Comparison of ENCODE assay signal across 8 cellular contexts in the genomic region with DNA sequence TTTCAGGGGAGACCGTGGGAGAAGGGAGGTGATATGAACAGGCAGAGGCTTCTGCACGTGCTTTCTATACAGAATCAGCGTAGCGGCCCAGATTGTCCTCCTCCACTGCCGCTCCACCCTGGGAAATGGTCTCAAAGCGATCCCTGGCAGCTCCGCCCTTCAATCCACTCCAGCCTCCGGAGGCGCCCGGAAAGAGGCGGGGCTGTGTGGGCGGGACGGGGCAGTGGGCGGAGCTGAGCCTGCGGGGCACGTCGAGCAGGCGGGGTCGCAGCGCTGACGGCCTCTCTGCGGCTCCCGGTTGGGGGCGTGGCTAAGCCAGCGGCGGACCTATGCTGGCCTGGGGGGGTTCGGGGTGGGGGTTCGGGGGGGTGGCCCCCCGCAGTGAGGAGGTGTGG. TPM values are rescaled to one million over a fixed set of nuclear protein-coding genes. Genes with fewer than 3 reads are reported as not detected.
DNase-seq lines count a peak whose midpoint lies in the region; ATAC-seq and TF ChIP-seq lines count a peak whose summit lies in the region.

No MANE protein-coding gene starts in this region.

- H3K9me3 Mint-ChIP-seq in activated naive CD8-positive, alpha-beta T cell treated with anti-CD3 and anti-CD28 coated beads, Interleukin-2, amount 50 U/mL, for 24 hours: no peaks in the 10 kb centered on the region

- ATAC-seq in activated naive CD8-positive, alpha-beta T cell treated with anti-CD3 and anti-CD28 coated beads, Interleukin-2, amount 50 U/mL, for 24 hours: peak; percentile 85
- peak; percentile 94 to 98 for ATAC-seq in left cardiac atrium

- no peak for TF ChIP-seq CTCF in HFF-Myc (IDR thresholded peaks at IDR 0.05; ENCODE audit: low read depth, low read length, missing control alignments)

- H3K27me3 Mint-ChIP-seq in activated naive CD8-positive, alpha-beta T cell treated with anti-CD3 and anti-CD28 coated beads, Interleukin-2, amount 50 U/mL, for 24 hours: peaks cover 2% of the 10 kb centered on the region

- peak overlapping the region; percentile 16; the same call in 1 of the 2 replicates for H3K4me3 ChIP-seq in HFF-Myc (replicated peaks; ENCODE audit: low read depth, low read length)

- H3K4me3 Mint-ChIP-seq in activated naive CD8-positive, alpha-beta T cell treated with anti-CD3 and anti-CD28 coated beads, Interleukin-2, amount 50 U/mL, for 24 hours: peak overlapping the region; percentile 67

- in situ Hi-C loops in G401 (cut with HindIII; ENCODE audit: low sequenced_read_pairs): no loop called here

- intact Hi-C loops in left cardiac atrium (cut with DNase I): no loop called here

- no peaks in the 10 kb centered on the region for H3K36me3 Mint-ChIP-seq in activated naive CD8-positive, alpha-beta T cell treated with anti-CD3 and anti-CD28 coated beads, Interleukin-2, amount 50 U/mL, for 24 hours (ENCODE audit: low read depth)

- DNase-seq in G401 (ENCODE audit: low spot score) (peak; percentile 80), HFF-Myc (ENCODE audit: extremely low read depth, low read depth) (peak; percentile 5), NAMALWA (ENCODE audit: low spot score) (peak; percentile 77), SW480 (ENCODE audit: low spot score) (peak; percentile 78), left cardiac atrium (peak; percentile 89), pulmonary artery endothelial cell (ENCODE audit: low read depth, low spot score) (peak; percentile 26), ureter (ENCODE audit: low spot score) (peak; percentile 83)
- DNase-seq in activated naive CD8-positive, alpha-beta T cell treated with anti-CD3 and anti-CD28 coated beads, Interleukin-2, amount 50 U/mL, for 24 hours: peak; percentile 87

- H3K27ac Mint-ChIP-seq in activated naive CD8-positive, alpha-beta T cell treated with anti-CD3 and anti-CD28 coated beads, Interleukin-2, amount 50 U/mL, for 24 hours: peak overlapping the region; percentile 39

- H3K4me1 Mint-ChIP-seq in activated naive CD8-positive, alpha-beta T cell treated with anti-CD3 and anti-CD28 coated beads, Interleukin-2, amount 50 U/mL, for 24 hours: peaks cover 6% of the 10 kb centered on the region

RNA-seq across cellular contexts. Expression of a gene that starts 0.2 kb away (rescaled TPM):
- total RNA-seq in G401 (2014; rRNA removed; shearing (Covaris generic)): not detected in 2 replicates
- total RNA-seq in left cardiac atrium: 1 to 10 TPM; 3.4 to 3.8 TPM
- total RNA-seq in pulmonary artery endothelial cell: 0.28 and 0.40 TPM in 2 replicates
- total RNA-seq in ureter: 1.1 TPM

Comparison
In these comparisons a context has a peak if more than half of its experiments do, and no peak if none do; other contexts are left out.
1. Peak in every context shown above with its lines: DNase-seq, ATAC-seq and H3K4me3 ChIP-seq.
2. DNase-seq: peak in every context shown above with its lines; median percentile 89 in left cardiac atrium; 87 in activated naive CD8-positive, alpha-beta T cell treated with anti-CD3 and anti-CD28 coated beads, Interleukin-2, amount 50 U/mL, for 24 hours; 83 in ureter; 80 in G401; 78 in SW480; 77 in NAMALWA; 26 in pulmonary artery endothelial cell; 5 in HFF-Myc.